Comparison of ENCODE assay signal across 8 cellular contexts in the genomic region with DNA sequence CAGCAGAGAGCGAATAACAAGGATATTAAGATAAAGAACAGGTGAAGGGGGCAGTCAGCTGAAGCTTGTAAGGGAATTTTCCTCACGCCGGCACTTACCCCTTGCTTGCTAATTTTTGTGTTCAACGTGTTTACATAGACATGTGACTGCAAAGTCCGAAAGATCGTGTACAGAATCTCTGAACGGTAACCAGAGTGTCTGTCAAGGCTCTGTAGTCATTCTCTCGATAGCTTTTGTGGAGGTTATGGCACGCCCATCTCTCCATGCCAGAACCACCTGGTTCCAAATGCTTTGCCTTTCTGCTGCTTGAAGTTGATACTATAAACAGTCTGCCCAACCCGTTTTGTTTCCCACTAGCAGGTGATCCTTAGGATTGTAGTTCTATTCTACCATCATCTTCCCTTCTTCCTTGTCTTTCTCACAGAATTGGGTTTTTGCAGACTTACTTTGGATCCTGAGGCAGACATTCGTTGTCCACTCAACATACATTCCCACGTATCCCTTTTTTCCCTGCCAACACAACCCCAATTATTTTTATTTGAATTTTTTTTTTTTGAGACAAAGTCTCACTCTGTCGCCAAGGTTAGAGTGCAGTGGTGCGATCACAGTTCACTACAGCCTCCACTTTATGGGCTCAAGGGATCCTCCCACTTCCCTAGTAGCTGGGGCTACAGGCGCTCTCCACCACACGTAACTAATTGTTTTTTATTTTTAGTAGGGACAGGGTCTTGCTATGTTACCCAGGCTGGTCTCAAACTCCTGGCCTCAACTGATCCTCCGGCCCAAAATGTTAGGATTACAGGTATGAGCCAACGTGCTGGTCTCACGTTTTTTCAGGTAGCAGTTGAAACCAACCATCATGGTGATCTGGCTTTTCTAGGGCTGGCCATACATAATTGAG. TPM values are rescaled to one million over a fixed set of nuclear protein-coding genes. Genes with fewer than 3 reads are reported as not detected.
A peak's percentile ranks its signal among the peaks of the same experiment; 100 is the strongest.
DNase-seq lines count a peak whose midpoint lies in the region; TF ChIP-seq lines count a peak whose summit lies in the region.

No MANE protein-coding gene starts in this region.

- no peak for TF ChIP-seq CTCF in prostate gland (IDR thresholded peaks at IDR 0.05)

- H3K36me3 ChIP-seq in prostate gland = no peaks in the 10 kb centered on the region

- in situ Hi-C loops in G401 (cut with HindIII; ENCODE audit: low sequenced_read_pairs) = no loop called here

- intact Hi-C loops in prostate gland (cut with DNase I) = loop anchor here (2.0 to 10.0 kb wide), 2 partner anchors 67 to 297 kb away; a partner anchor contains a TSS

- H3K4me3 ChIP-seq in prostate gland = peak overlapping the region; percentile 55 to 96

- DNase-seq in A172 (ENCODE audit: low spot score) (peak; percentile 40), G401 (ENCODE audit: low spot score) (peak; percentile 61), NCI-H1105 treated with DMSO at 0.1 percent for 48 hours (lab: John Stamatoyannopoulos, UW) (peak; percentile 41), globus pallidus (ENCODE audit: low spot score) (peak; percentile 38), prostate gland (ENCODE audit: low spot score) (peak; percentile 46), retina (no peak)
- peak; percentile 66 for DNase-seq in activated effector memory CD4-positive, alpha-beta T cell treated with anti-CD3 and anti-CD28 coated beads, Interleukin-2, amount 50 U/mL, for 16 hours
- no peak for DNase-seq in stimulated activated CD4-positive, alpha-beta T cell treated with anti-CD3 and anti-CD28 coated beads, Interleukin-15, amount 100 ng/mL, for 24 hours

- H3K27ac ChIP-seq in prostate gland = peak overlapping the region; percentile 95 to 99

- H3K9me3 ChIP-seq in prostate gland = no peaks in the 10 kb centered on the region

- 33% methylated on average over 19 of the region's 19 CpGs for WGBS in prostate gland

- H3K4me1 ChIP-seq in prostate gland (replicated peaks) = no peaks in the 10 kb centered on the region

- TF ChIP-seq POLR2A in prostate gland (IDR thresholded peaks at IDR 0.05) = no peak

- H3K27me3 ChIP-seq in prostate gland (replicated peaks; ENCODE audit: insufficient read depth) = no peaks in the 10 kb centered on the region

RNA-seq across cellular contexts. Expression of a gene that starts 1.3 kb away (rescaled TPM):
- 91.0 and 101 TPM in 2 replicates for total RNA-seq in A172 (2014; rRNA removed; shearing (Covaris generic))
- 99.4 and 117 TPM in 2 replicates for total RNA-seq in G401 (2014; rRNA removed; shearing (Covaris generic))
- total RNA-seq in prostate gland = 100 to 1,000 TPM in 1 of 2 donors, 10 to 100 TPM in 1; 94.1 to 206 TPM

Comparison
In these comparisons a context has a peak if more than half of its experiments do, and no peak if none do; other contexts are left out.
1. DNase-seq: peak in A172 (single experiment), G401 (single experiment), NCI-H1105 treated with DMSO at 0.1 percent for 48 hours (single experiment), activated effector memory CD4-positive, alpha-beta T cell treated with anti-CD3 and anti-CD28 coated beads, Interleukin-2, amount 50 U/mL, for 16 hours (single experiment), globus pallidus (single experiment) and prostate gland (single experiment); none in retina (single experiment) and stimulated activated CD4-positive, alpha-beta T cell treated with anti-CD3 and anti-CD28 coated beads, Interleukin-15, amount 100 ng/mL, for 24 hours (single experiment).